9 cellular contexts compared by ENCODE assay signal in the genomic region with DNA sequence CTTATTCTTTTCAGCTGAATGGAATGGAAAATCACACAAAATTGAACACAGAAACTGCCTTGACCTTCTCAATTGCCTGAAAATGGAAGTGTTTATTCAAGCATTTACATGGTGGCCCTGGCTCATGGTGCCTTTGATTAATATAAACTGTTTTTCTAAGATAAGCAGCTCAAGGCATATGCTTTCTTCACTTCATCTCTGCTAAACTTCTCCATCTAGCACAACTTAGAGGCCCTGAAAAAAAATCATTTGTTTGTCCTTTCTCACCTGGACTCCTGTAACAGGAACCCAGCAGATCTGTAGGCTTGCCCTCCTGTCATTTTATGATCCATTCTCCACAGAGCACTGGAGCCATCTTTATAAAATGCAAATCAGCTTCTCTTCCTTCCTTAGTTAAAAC.
"Had no signal": no experiment of that assay in that cellular context is flagged by ENCODE, and none has a peak within 500 bp of the region (broad histone marks: within the 10 kb centered on the region; RNA-seq: fewer than 3 reads in every experiment).

No MANE protein-coding gene starts in this region.

- H3K4me3 ChIP-seq: lung had no signal

- DNase-seq: activated CD4-positive, alpha-beta T cell treated with anti-CD3 and anti-CD28 coated beads, Interleukin-2, amount 50 U/mL, for 4 hours; activated CD8-positive, alpha-beta memory T cell treated with anti-CD3 and anti-CD28 coated beads, Interleukin-2, amount 10 ng/mL, durations not matched to agents 7 days and 5 days; activated gamma-delta T cell; activated T-cell treated with anti-CD3 and anti-CD28 coated beads, Interleukin-2, amount 50 U/mL, for 4 hours; immature natural killer cell; left colon; naive thymus-derived CD8-positive, alpha-beta T cell; nucleus accumbens had no signal
